ENCODE assay signal across 18 cellular contexts in the genomic region with DNA sequence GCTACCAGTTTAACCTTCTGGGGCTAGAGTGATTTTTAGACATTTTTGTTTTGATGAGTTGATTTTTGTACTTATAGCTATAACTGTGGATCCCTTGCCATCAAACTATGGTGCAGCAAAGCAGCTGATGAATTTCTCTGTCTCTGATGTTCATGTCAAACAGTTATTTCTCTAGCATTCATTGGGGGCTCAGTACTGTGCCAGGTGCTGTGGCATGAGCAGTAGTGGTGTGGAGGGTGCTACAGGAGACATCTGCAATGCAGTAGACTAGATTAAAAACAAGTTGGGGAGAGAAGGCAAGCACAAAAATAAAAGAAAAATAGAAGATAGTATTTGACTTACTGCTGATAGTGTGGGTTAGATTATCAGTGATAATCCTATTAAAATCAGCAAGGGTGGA.
DNase-seq lines count a peak whose midpoint lies in the region; ATAC-seq and TF ChIP-seq lines count a peak whose summit lies in the region.
"Had no signal": no experiment of that assay in that cellular context is flagged by ENCODE, and none has a peak within 500 bp of the region (broad histone marks: within the 10 kb centered on the region; RNA-seq: fewer than 3 reads in every experiment).

No MANE protein-coding gene starts in this region.

- H3K27ac ChIP-seq in SU-DHL-6 (ENCODE audit: low read depth, low read length) (peak overlapping the region; percentile 99), spleen (peak overlapping the region in 5 of 8 donors; percentile 4 to 77 (median 47)), upper lobe of right lung (no peak overlapping the region)
- H3K27ac ChIP-seq: cardiac muscle cell had no signal

- H3K4me1 ChIP-seq in spleen (peaks cover 11 to 87% (median 55%) of the 10 kb centered on the region in 6 donors), upper lobe of right lung (peaks cover 25% of the 10 kb centered on the region), BE2C (peaks cover 5% of the 10 kb centered on the region; the same call in 1 of the 2 replicates)

- H3K27me3 Mint-ChIP-seq in activated T-cell treated with anti-CD3 and anti-CD28 coated beads, Interleukin-2, amount 50 U/mL, for 72 hours (ENCODE audit: low read depth), result no peaks in the 10 kb centered on the region
- no peaks in the 10 kb centered on the region; the same call in 1 of the 2 replicates for H3K27me3 Mint-ChIP-seq in HFFc6 (ENCODE audit: insufficient read depth)

- H3K4me3 ChIP-seq in SU-DHL-6 (ENCODE audit: insufficient read depth, low read length, poor library complexity, severe bottlenecking) (peak overlapping the region; percentile 34), spleen (no peak overlapping the region), upper lobe of right lung (no peak overlapping the region), BE2C (ENCODE audit: low read depth, low read length) (no peak overlapping the region)
- H3K4me3 ChIP-seq: cardiac muscle cell, heart right ventricle, K562, transverse colon had no signal

- no peaks in the 10 kb centered on the region for H4K20me1 ChIP-seq in SU-DHL-6 (ENCODE audit: low read depth, low read length)

- no peak for ATAC-seq in activated T-cell treated with anti-CD3 and anti-CD28 coated beads, Interleukin-2, amount 50 U/mL, for 72 hours (replicated peaks in 1 of 2)
- no peak for ATAC-seq in activated CD4-positive, CD25-positive, alpha-beta regulatory T cell treated with anti-CD3 and anti-CD28 coated beads, Interleukin-2, amount 50 U/mL, for 24 hours
- ATAC-seq in upper lobe of right lung, result no peak
- ATAC-seq: K562 had no signal

- H3K4me3 Mint-ChIP-seq in activated T-cell treated with anti-CD3 and anti-CD28 coated beads, Interleukin-2, amount 50 U/mL, for 72 hours, result no peak overlapping the region
- no peak overlapping the region; the same call in 1 of the 2 replicates for H3K4me3 Mint-ChIP-seq in HFFc6
- H3K4me3 Mint-ChIP-seq: CD14-positive monocyte had no signal

- no peaks in the 10 kb centered on the region for H3K36me3 Mint-ChIP-seq in activated T-cell treated with anti-CD3 and anti-CD28 coated beads, Interleukin-2, amount 50 U/mL, for 72 hours (ENCODE audit: insufficient read depth in 2 of 2)
- no peaks in the 10 kb centered on the region for H3K36me3 Mint-ChIP-seq in HFFc6 (ENCODE audit: low read depth)

- H3K9me3 ChIP-seq in SU-DHL-6 (ENCODE audit: insufficient read depth, low read length) (no peaks in the 10 kb centered on the region), spleen (no peaks in the 10 kb centered on the region), upper lobe of right lung (no peaks in the 10 kb centered on the region), BE2C (no peaks in the 10 kb centered on the region)
- H3K9me3 ChIP-seq: heart right ventricle, SK-N-SH, transverse colon had no signal

- no peaks in the 10 kb centered on the region for H3K9me3 Mint-ChIP-seq in activated T-cell treated with anti-CD3 and anti-CD28 coated beads, Interleukin-2, amount 50 U/mL, for 72 hours
- no peaks in the 10 kb centered on the region for H3K9me3 Mint-ChIP-seq in HFFc6
- H3K9me3 Mint-ChIP-seq: CD14-positive monocyte had no signal

- intact Hi-C loops in spleen (cut with DNase I; ENCODE audit: low total_unique reads) (no loop called here), upper lobe of right lung (cut with DNase I) (no loop called here)

- H3K79me2 ChIP-seq in SU-DHL-6 (ENCODE audit: insufficient read depth, low read length), result peaks cover 93% of the 10 kb centered on the region

- peak overlapping the region; percentile 17 for H3K27ac Mint-ChIP-seq in activated T-cell treated with anti-CD3 and anti-CD28 coated beads, Interleukin-2, amount 50 U/mL, for 72 hours
- H3K27ac Mint-ChIP-seq in HFFc6, result peak overlapping the region; percentile 6; the same call in 1 of the 2 replicates

- no peaks in the 10 kb centered on the region for H3K9me2 ChIP-seq in SU-DHL-6 (replicated peaks; ENCODE audit: insufficient read depth, low read length)
- H3K9me2 ChIP-seq: SK-N-SH had no signal

- H2AFZ ChIP-seq in SU-DHL-6 (ENCODE audit: low read depth, low read length, severe bottlenecking), result no peak overlapping the region

- peak overlapping the region; percentile 67 for H3K9ac ChIP-seq in SU-DHL-6 (ENCODE audit: low read length)
- H3K9ac ChIP-seq: SK-N-SH had no signal

- no peaks in the 10 kb centered on the region for H3K27me3 ChIP-seq in SU-DHL-6 (ENCODE audit: low read length)
- no peaks in the 10 kb centered on the region for H3K27me3 ChIP-seq in spleen (replicated peaks in 1 of 7)
- H3K27me3 ChIP-seq in upper lobe of right lung, result no peaks in the 10 kb centered on the region
- no peaks in the 10 kb centered on the region for H3K27me3 ChIP-seq in BE2C
- H3K27me3 ChIP-seq: cardiac muscle cell, heart right ventricle, transverse colon had no signal

- peaks cover 89% of the 10 kb centered on the region for H3F3A ChIP-seq in SU-DHL-6 (ENCODE audit: insufficient read depth)

- DNase-seq in activated T-cell treated with anti-CD3 and anti-CD28 coated beads, Interleukin-2, amount 50 U/mL, for 72 hours, result no peak
- no peak for DNase-seq in activated T-cell treated with anti-CD3 and anti-CD28 coated beads, Interleukin-2, amount 50 U/mL, for 48 hours
- DNase-seq in HFFc6 (no peak), spleen (no peak), upper lobe of right lung (no peak), BE2C (no peak)
- DNase-seq: effector CD4-positive, alpha-beta T cell; heart right ventricle; islet precursor cell; NCI-H1092 treated with DMSO at 0.1 percent for 48 hours; NCI-H526 treated with DMSO at 0.1 percent for 48 hours; SK-N-SH; transverse colon had no signal

- TF ChIP-seq CTCF in HFFc6 (IDR thresholded peaks at IDR 0.05), result no peak
- TF ChIP-seq CTCF in SU-DHL-6 (IDR thresholded peaks at IDR 0.05; ENCODE audit: insufficient read depth, low read length, poor library complexity, severe bottlenecking), result no peak
- no peak for TF ChIP-seq CTCF in spleen (IDR thresholded peaks at IDR 0.05 in 8 of 11, conservative IDR thresholded peaks at IDR 0.05 in 3 of 11)
- TF ChIP-seq CTCF in upper lobe of right lung (IDR thresholded peaks at IDR 0.05), result no peak
- no peak for TF ChIP-seq CTCF in BE2C (IDR thresholded peaks at IDR 0.05; ENCODE audit: low read depth, low read length)

- no peak for TF ChIP-seq POLR2A in spleen (IDR thresholded peaks at IDR 0.05)

- H3K4me1 Mint-ChIP-seq in activated T-cell treated with anti-CD3 and anti-CD28 coated beads, Interleukin-2, amount 50 U/mL, for 72 hours (ENCODE audit: low read depth), result peaks cover 86% of the 10 kb centered on the region
- H3K4me1 Mint-ChIP-seq in HFFc6 (ENCODE audit: low read depth), result peaks cover 88% of the 10 kb centered on the region

- H3K36me3 ChIP-seq in SU-DHL-6 (ENCODE audit: low read length) (0 out of 2 replicates have a peak, but pooled peaks cover 3% of the 10 kb centered on the region), spleen (no peaks in the 10 kb centered on the region), upper lobe of right lung (no peaks in the 10 kb centered on the region), BE2C (no peaks in the 10 kb centered on the region)
- H3K36me3 ChIP-seq: cardiac muscle cell, heart right ventricle, transverse colon had no signal

- peak overlapping the region; percentile 89 for H3K4me2 ChIP-seq in SU-DHL-6 (ENCODE audit: low read depth, low read length, poor library complexity, severe bottlenecking)
- H3K4me2 ChIP-seq: SK-N-SH had no signal
